Comparison of ENCODE assay signal across 19 cellular contexts in genomic region chr2:125313806-125314205, GRCh38.
DNase-seq lines count a peak whose midpoint lies in the region; ATAC-seq and TF ChIP-seq lines count a peak whose summit lies in the region.
"Had no signal": no experiment of that assay in that cellular context is flagged by ENCODE, and none has a peak within 500 bp of the region (broad histone marks: within the 10 kb centered on the region; RNA-seq: fewer than 3 reads in every experiment).

No MANE protein-coding gene starts in this region.

- no peaks in the 10 kb centered on the region for H3K9me3 ChIP-seq in right lobe of liver
- H3K9me3 ChIP-seq in right atrium auricular region, result no peaks in the 10 kb centered on the region
- H3K9me3 ChIP-seq: SJCRH30 had no signal

- H3K27me3 ChIP-seq in right lobe of liver (no peaks in the 10 kb centered on the region), right atrium auricular region (no peaks in the 10 kb centered on the region)
- H3K27me3 ChIP-seq: SJCRH30 had no signal

- TF ChIP-seq CTCF in WTC11 (IDR thresholded peaks at IDR 0.05), result no peak
- no peak for TF ChIP-seq CTCF in right lobe of liver (IDR thresholded peaks at IDR 0.05)
- no peak for TF ChIP-seq CTCF in right atrium auricular region (IDR thresholded peaks at IDR 0.05)

- H3K4me3 ChIP-seq in right lobe of liver, result no peak overlapping the region
- no peak overlapping the region for H3K4me3 ChIP-seq in right atrium auricular region
- H3K4me3 ChIP-seq: SJCRH30 had no signal

- DNase-seq in stimulated activated naive CD8-positive, alpha-beta T cell treated with anti-CD3 and anti-CD28 coated beads, Interleukin-15, amount 100 ng/mL, for 72 hours, result no peak
- DNase-seq in stimulated activated naive CD8-positive, alpha-beta T cell treated with anti-CD3 and anti-CD28 coated beads, Interleukin-15, Interleukin-2, amounts not matched to agents 100 U/mL and 50 U/mL, for 24 hours, result no peak
- DNase-seq in WTC11 (ENCODE audit: low spot score) (peak; percentile 15), right lobe of liver (peak in 1 of 3 donors; percentile 26), NCI-H2196 (lab: John Stamatoyannopoulos, UW; ENCODE audit: unreplicated experiment) (no peak), right atrium auricular region (ENCODE audit: low spot score) (no peak), DMS79 treated with DMSO at 0.1 percent for 48 hours (lab: John Stamatoyannopoulos, UW) (no peak)
- DNase-seq: activated CD4-positive, alpha-beta T cell treated with anti-CD3 and anti-CD28 coated beads, Interleukin-2, amount 10 ng/mL, durations not matched to agents 24 days and 14 days; activated CD8-positive, alpha-beta memory T cell treated with anti-CD3 and anti-CD28 coated beads, Interleukin-2, amount 10 ng/mL, durations not matched to agents 7 days and 5 days; DMS79; NCI-H345; retina; SJCRH30 had no signal

- H3K27me3 Mint-ChIP-seq in stimulated activated naive CD8-positive, alpha-beta T cell treated with anti-CD3 and anti-CD28 coated beads, Interleukin-15, amount 100 ng/mL, for 72 hours, result no peaks in the 10 kb centered on the region
- no peaks in the 10 kb centered on the region for H3K27me3 Mint-ChIP-seq in WTC11 (ENCODE audit: low read depth)
- H3K27me3 Mint-ChIP-seq: activated CD4-positive, alpha-beta T cell treated with anti-CD3 and anti-CD28 coated beads, Interleukin-2, amount 10 ng/mL, durations not matched to agents 24 days and 14 days; activated CD8-positive, alpha-beta memory T cell treated with anti-CD3 and anti-CD28 coated beads, Interleukin-2, amount 10 ng/mL, durations not matched to agents 7 days and 5 days; activated naive CD8-positive, alpha-beta T cell had no signal

- CTCF ChIA-PET in WTC11 (lab: Charles Lee), result no interaction called here

- H3K36me3 Mint-ChIP-seq in WTC11, result peaks cover 4% of the 10 kb centered on the region
- H3K36me3 Mint-ChIP-seq: activated CD8-positive, alpha-beta memory T cell treated with anti-CD3 and anti-CD28 coated beads, Interleukin-2, amount 10 ng/mL, durations not matched to agents 7 days and 5 days; activated naive CD8-positive, alpha-beta T cell; CD14-positive monocyte had no signal

- no peaks in the 10 kb centered on the region for H3K9me3 Mint-ChIP-seq in stimulated activated naive CD8-positive, alpha-beta T cell treated with anti-CD3 and anti-CD28 coated beads, Interleukin-15, amount 100 ng/mL, for 72 hours
- H3K9me3 Mint-ChIP-seq in WTC11, result peaks cover 9% of the 10 kb centered on the region
- H3K9me3 Mint-ChIP-seq: activated T-helper 1 cell treated with anti-CD3 and anti-CD28 coated beads, Interleukin-12 subunit alpha, Interleukin-12 subunit beta, Interleukin-2, Interleukin-4 antibody, amounts not matched to agents 30 ng/mL and 10 ng/mL and 1 ng/mL, durations not matched to agents 14 hours and 24 hours and 36 hours had no signal

- TF ChIP-seq POLR2A in right lobe of liver (IDR thresholded peaks at IDR 0.05), result no peak

- POLR2A ChIA-PET in WTC11 (lab: Charles Lee), result no interaction called here

- H3K4me3 Mint-ChIP-seq in stimulated activated naive CD8-positive, alpha-beta T cell treated with anti-CD3 and anti-CD28 coated beads, Interleukin-15, amount 100 ng/mL, for 72 hours, result no peak overlapping the region
- no peak overlapping the region for H3K4me3 Mint-ChIP-seq in WTC11
- H3K4me3 Mint-ChIP-seq: activated CD4-positive, alpha-beta T cell treated with anti-CD3 and anti-CD28 coated beads, Interleukin-2, amount 10 ng/mL, durations not matched to agents 24 days and 14 days; activated CD8-positive, alpha-beta memory T cell treated with anti-CD3 and anti-CD28 coated beads, Interleukin-2, amount 10 ng/mL, durations not matched to agents 7 days and 5 days; activated naive CD8-positive, alpha-beta T cell; activated T-helper 1 cell treated with anti-CD3 and anti-CD28 coated beads, Interleukin-12 subunit alpha, Interleukin-12 subunit beta, Interleukin-2, Interleukin-4 antibody, amounts not matched to agents 30 ng/mL and 10 ng/mL and 1 ng/mL, durations not matched to agents 14 hours and 24 hours and 36 hours; CD14-positive monocyte had no signal

- H3K4me1 Mint-ChIP-seq in stimulated activated naive CD8-positive, alpha-beta T cell treated with anti-CD3 and anti-CD28 coated beads, Interleukin-15, amount 100 ng/mL, for 72 hours, result no peaks in the 10 kb centered on the region
- H3K4me1 Mint-ChIP-seq in WTC11, result no peaks in the 10 kb centered on the region
- H3K4me1 Mint-ChIP-seq: activated CD4-positive, alpha-beta T cell treated with anti-CD3 and anti-CD28 coated beads, Interleukin-2, amount 10 ng/mL, durations not matched to agents 24 days and 14 days; activated CD8-positive, alpha-beta memory T cell treated with anti-CD3 and anti-CD28 coated beads, Interleukin-2, amount 10 ng/mL, durations not matched to agents 7 days and 5 days; CD14-positive monocyte had no signal

- H3K4me1 ChIP-seq in right lobe of liver (no peaks in the 10 kb centered on the region), right atrium auricular region (no peaks in the 10 kb centered on the region)
- H3K4me1 ChIP-seq: SJCRH30 had no signal

- H3K27ac Mint-ChIP-seq in stimulated activated naive CD8-positive, alpha-beta T cell treated with anti-CD3 and anti-CD28 coated beads, Interleukin-15, amount 100 ng/mL, for 72 hours, result no peak overlapping the region
- H3K27ac Mint-ChIP-seq in WTC11, result no peak overlapping the region
- H3K27ac Mint-ChIP-seq: activated CD4-positive, alpha-beta T cell treated with anti-CD3 and anti-CD28 coated beads, Interleukin-2, amount 10 ng/mL, durations not matched to agents 24 days and 14 days; activated CD8-positive, alpha-beta memory T cell treated with anti-CD3 and anti-CD28 coated beads, Interleukin-2, amount 10 ng/mL, durations not matched to agents 7 days and 5 days; activated naive CD8-positive, alpha-beta T cell; activated T-helper 1 cell treated with anti-CD3 and anti-CD28 coated beads, Interleukin-12 subunit alpha, Interleukin-12 subunit beta, Interleukin-2, Interleukin-4 antibody, amounts not matched to agents 30 ng/mL and 10 ng/mL and 1 ng/mL, durations not matched to agents 14 hours and 24 hours and 36 hours; CD14-positive monocyte had no signal

- H3K27ac ChIP-seq in right lobe of liver (no peak overlapping the region), right atrium auricular region (no peak overlapping the region)
- H3K27ac ChIP-seq: SJCRH30 had no signal

- ATAC-seq in stimulated activated naive CD8-positive, alpha-beta T cell treated with anti-CD3 and anti-CD28 coated beads, Interleukin-15, amount 100 ng/mL, for 72 hours, result peak; percentile 33
- ATAC-seq in stimulated activated naive CD8-positive, alpha-beta T cell treated with anti-CD3 and anti-CD28 coated beads, Interleukin-15, Interleukin-2, amounts not matched to agents 100 U/mL and 50 U/mL, for 24 hours, result no peak
- ATAC-seq in WTC11, result peak; percentile 91
- peak; percentile 30 to 57 (median 40) for ATAC-seq in right lobe of liver
- no peak for ATAC-seq in HG03045 (IDR thresholded peaks at IDR 0.05; ENCODE audit: unreplicated experiment)
- ATAC-seq: activated CD8-positive, alpha-beta memory T cell treated with anti-CD3 and anti-CD28 coated beads, Interleukin-2, amount 10 ng/mL, durations not matched to agents 7 days and 5 days; HCT116; Panc1 had no signal

- H3K36me3 ChIP-seq in right lobe of liver (no peaks in the 10 kb centered on the region), right atrium auricular region (no peaks in the 10 kb centered on the region)
- H3K36me3 ChIP-seq: SJCRH30 had no signal

- intact Hi-C loops in right lobe of liver (cut with DNase I), result no loop called here

- WGBS in right lobe of liver (ENCODE audit: insufficient coverage, low coverage, low lambda C conversion rate, missing lambda C conversion rate), result no CpG with 5 or more reads among the region's 1 CpG

TF ChIP-seq in WTC11, 78 proteins besides CTCF, POLR2A, EP300 and RAD21:
- no peak for TF ChIP-seq SP1 (CRISPR knock-in tag; conservative IDR thresholded peaks at IDR 0.05)
- no peak for TF ChIP-seq FOXJ3 (CRISPR knock-in tag; IDR thresholded peaks at IDR 0.05; ENCODE audit: borderline replicate concordance)
- no peak for TF ChIP-seq STAT6 (CRISPR knock-in tag; conservative IDR thresholded peaks at IDR 0.05; ENCODE audit: low read depth)
- no peak for TF ChIP-seq ZNF121 (CRISPR knock-in tag; IDR thresholded peaks at IDR 0.05)
- TF ChIP-seq NFE2L1 (CRISPR knock-in tag; IDR thresholded peaks at IDR 0.05), result no peak
- no peak for TF ChIP-seq ZNF416 (CRISPR knock-in tag; IDR thresholded peaks at IDR 0.05)
- no peak for TF ChIP-seq ETV6 (CRISPR knock-in tag; IDR thresholded peaks at IDR 0.05)
- TF ChIP-seq GABPB1 (CRISPR knock-in tag; IDR thresholded peaks at IDR 0.05), result no peak
TF ChIP-seq in WTC11: peak in this region for 0.

Comparison
In these comparisons a context has a peak if more than half of its experiments do, and no peak if none do; other contexts are left out.
1. ATAC-seq: peak in stimulated activated naive CD8-positive, alpha-beta T cell treated with anti-CD3 and anti-CD28 coated beads, Interleukin-15, amount 100 ng/mL, for 72 hours (single experiment), WTC11 (single experiment) and right lobe of liver (4 of 4); none in stimulated activated naive CD8-positive, alpha-beta T cell treated with anti-CD3 and anti-CD28 coated beads, Interleukin-15, Interleukin-2, amounts not matched to agents 100 U/mL and 50 U/mL, for 24 hours (single experiment) and HG03045 (single experiment).